8 cellular contexts compared by ENCODE assay signal in genomic region chr22:41557401-41558240, GRCh38. TPM values are rescaled to one million over a fixed set of nuclear protein-coding genes. Genes with fewer than 3 reads are reported as not detected.
DNase-seq lines count a peak whose midpoint lies in the region; ATAC-seq, FAIRE-seq and TF ChIP-seq lines count a peak whose summit lies in the region.

No MANE protein-coding gene starts in this region.

- no peak for TF ChIP-seq POLR2A in gastroesophageal sphincter (IDR thresholded peaks at IDR 0.05)
- TF ChIP-seq POLR2A in GM12891 (IDR thresholded peaks at IDR 0.05; ENCODE audit: low read depth, low read length): no peak

- no peaks in the 10 kb centered on the region for H3K9me3 ChIP-seq in gastroesophageal sphincter

- peaks cover 0 to 56% (median 15%) of the 10 kb centered on the region in 3 donors for H3K4me1 ChIP-seq in gastroesophageal sphincter

- peak overlapping the region in 1 of 2 donors; percentile 4 for H3K4me3 ChIP-seq in gastroesophageal sphincter

- peak; percentile 85 for DNase-seq in HCEC 1CT
- peak; percentile 45 to 50 for DNase-seq in SHP77 (lab: John Stamatoyannopoulos, UW)
- DNase-seq in putamen (ENCODE audit: low spot score): peak; percentile 60
- DNase-seq in KG1 (lab: John Stamatoyannopoulos, UW): no peak
- no peak for DNase-seq in GM12891 (ENCODE audit: insufficient read length, low spot score)
- DNase-seq in natural killer cell: no peak

- no peak for TF ChIP-seq EP300 in gastroesophageal sphincter (IDR thresholded peaks at IDR 0.05)

- no peak overlapping the region for H3K4me3 Mint-ChIP-seq in natural killer cell

- peaks cover 32 to 36% of the 10 kb centered on the region in 2 donors for H3K27me3 Mint-ChIP-seq in natural killer cell (ENCODE audit: low read depth in 2 of 2)

- no peaks in the 10 kb centered on the region for H3K27me3 ChIP-seq in gastroesophageal sphincter

- no peaks in the 10 kb centered on the region for H3K36me3 ChIP-seq in gastroesophageal sphincter

- H3K36me3 Mint-ChIP-seq in natural killer cell: no peaks in the 10 kb centered on the region

- no peak for TF ChIP-seq CTCF in gastroesophageal sphincter (IDR thresholded peaks at IDR 0.05)
- TF ChIP-seq CTCF in natural killer cell (IDR thresholded peaks at IDR 0.05): no peak

- H3K9me3 Mint-ChIP-seq in natural killer cell: no peaks in the 10 kb centered on the region

- no peak overlapping the region for H3K27ac Mint-ChIP-seq in natural killer cell

- intact Hi-C loops in natural killer cell (cut with micrococcal nuclease): no loop called here

- ATAC-seq in gastroesophageal sphincter (peak; percentile 85), GM18517 (IDR thresholded peaks at IDR 0.05; ENCODE audit: unreplicated experiment) (no peak), natural killer cell (no peak)

- no peaks in the 10 kb centered on the region for H3K4me1 Mint-ChIP-seq in natural killer cell

- peak overlapping the region in 3 of 4 donors; percentile 62 to 69 (median 68) for H3K27ac ChIP-seq in gastroesophageal sphincter

- 12 to 40% methylated on average over 1 to 12 of the region's 19 CpGs for WGBS in gastroesophageal sphincter (ENCODE audit: low coverage in 1 of 2), 2 donors

- no peak for FAIRE-seq in GM12891 (lab: Jason Lieb, UNC)

TF ChIP-seq in GM12891, 5 proteins besides CTCF, POLR2A, EP300 and RAD21:
- TF ChIP-seq SPI1 (IDR thresholded peaks at IDR 0.05; ENCODE audit: low read depth, low read length): no peak
- TF ChIP-seq PAX5 (IDR thresholded peaks at IDR 0.05; ENCODE audit: insufficient read depth, low read length, severe bottlenecking): no peak
- no peak for TF ChIP-seq POLR2AphosphoS5 (IDR thresholded peaks at IDR 0.05; ENCODE audit: low read depth, low read length)
- no peak for TF ChIP-seq POU2F2 (IDR thresholded peaks at IDR 0.05; ENCODE audit: low read depth, low read length)
- no peak for TF ChIP-seq TAF1 (IDR thresholded peaks at IDR 0.05; ENCODE audit: low read depth, low read length)

RNA-seq across cellular contexts. Expression of gene CSDC2, which starts 3.2 kb away (rescaled TPM):
- 10 to 100 TPM in 1 of 4 donors, 1 to 10 TPM in 3; 3.0 to 22.2 (median 5.8) TPM for total RNA-seq in gastroesophageal sphincter
- 0.15 TPM for polyA plus RNA-seq in GM12891 (2012; ENCODE audit: low read depth, missing spikeins)
- total RNA-seq in natural killer cell: not detected

RNA-seq across cellular contexts. Expression of gene POLR3H, which starts 13.4 kb away (rescaled TPM):
- total RNA-seq in gastroesophageal sphincter (10 to 100 TPM; 17.7 to 27.0 (median 23.4) TPM), natural killer cell (10 to 100 TPM; 13.1 to 18.8 (median 16.2) TPM)
- polyA plus RNA-seq in GM12891 (2012; ENCODE audit: low read depth, missing spikeins): 15.7 TPM

RNA-seq across cellular contexts. Expression of gene PMM1, which starts 32.0 kb away (rescaled TPM):
- 10 to 100 TPM; 32.7 to 42.5 (median 37.1) TPM for total RNA-seq in gastroesophageal sphincter
- polyA plus RNA-seq in GM12891 (2012; ENCODE audit: low read depth, missing spikeins): 24.1 TPM
- total RNA-seq in natural killer cell: 10 to 100 TPM; 13.1 to 20.4 (median 16.4) TPM

Comparison
In these comparisons a context has a peak if more than half of its experiments do, and no peak if none do; other contexts are left out.
1. DNase-seq: peak in HCEC 1CT (single experiment), SHP77 (2 of 2) and putamen (single experiment); none in KG1 (single experiment), GM12891 (single experiment) and natural killer cell (single experiment).
2. RNA of gene CSDC2, which starts 3.2 kb away (total RNA-seq): 3.0 to 22.2 TPM in gastroesophageal sphincter; not detected in natural killer cell; every median in the first group is over 4 times any median in the second.